ENCODE assay signal across 8 cellular contexts in genomic region chr17:44970136-44970737, GRCh38. TPM values are rescaled to one million over a fixed set of nuclear protein-coding genes. Genes with fewer than 3 reads are reported as not detected.
DNase-seq lines count a peak whose midpoint lies in the region; ATAC-seq and TF ChIP-seq lines count a peak whose summit lies in the region.

No MANE protein-coding gene starts in this region.

- H3K9me3 ChIP-seq in WERI-Rb-1 (ENCODE audit: severe bottlenecking), result peaks cover under 1% of the 10 kb centered on the region
- H3K9me3 ChIP-seq in parathyroid adenoma (ENCODE audit: control insufficient read depth, low read length), result no peaks in the 10 kb centered on the region

- H3K4me2 ChIP-seq in parathyroid adenoma (ENCODE audit: low read length), result peak overlapping the region; percentile 71

- TF ChIP-seq CTCF in WERI-Rb-1 (IDR thresholded peaks at IDR 0.05; ENCODE audit: low read depth, low read length) (no peak), fibroblast of pulmonary artery (IDR thresholded peaks at IDR 0.05; ENCODE audit: low read length, missing control alignments) (no peak), parathyroid adenoma (IDR thresholded peaks at IDR 0.05) (no peak)

- H3K4me3 ChIP-seq in WERI-Rb-1 (ENCODE audit: low read depth, low read length), result no peak overlapping the region
- peak overlapping the region; percentile 40 for H3K4me3 ChIP-seq in fibroblast of pulmonary artery (replicated peaks; ENCODE audit: low read depth, low read length)
- H3K4me3 ChIP-seq in parathyroid adenoma (ENCODE audit: low read depth, low read length), result no peak overlapping the region

- DNase-seq in activated naive CD4-positive, alpha-beta T cell treated with anti-CD3 and anti-CD28 coated beads, Interleukin-2, amount 50 U/mL, for 16 hours, result peak; percentile 25
- no peak for DNase-seq in activated naive CD4-positive, alpha-beta T cell treated with Interleukin-2 at 50 U/mL for 16 hours
- peak; percentile 25 for DNase-seq in WERI-Rb-1
- DNase-seq in fibroblast of pulmonary artery (ENCODE audit: low read depth), result no peak
- DNase-seq in ureter (ENCODE audit: low spot score), result no peak
- DNase-seq in dedifferentiated amniotic fluid mesenchymal stem cell (ENCODE audit: extremely low spot score), result no peak

- H3K27me3 ChIP-seq in WERI-Rb-1 (ENCODE audit: insufficient read depth, low read depth, severe bottlenecking) (no peaks in the 10 kb centered on the region), parathyroid adenoma (ENCODE audit: control insufficient read depth, insufficient read depth, low read length) (no peaks in the 10 kb centered on the region)

- no peaks in the 10 kb centered on the region for H3K36me3 ChIP-seq in WERI-Rb-1
- H3K36me3 ChIP-seq in parathyroid adenoma (ENCODE audit: control insufficient read depth, insufficient read depth, low read length), result no peaks in the 10 kb centered on the region

- H3K79me2 ChIP-seq in parathyroid adenoma, result no peaks in the 10 kb centered on the region

- ATAC-seq in GM18867 (IDR thresholded peaks at IDR 0.05; ENCODE audit: unreplicated experiment), result no peak

- no peak overlapping the region for H3K9ac ChIP-seq in parathyroid adenoma

- H2AFZ ChIP-seq in parathyroid adenoma, result peak overlapping the region; percentile 58

- no peaks in the 10 kb centered on the region for H3K4me1 ChIP-seq in parathyroid adenoma

- H3K27ac ChIP-seq in WERI-Rb-1 (no peak overlapping the region), parathyroid adenoma (no peak overlapping the region)

RNA-seq across cellular contexts. Expression of gene C1QL1, which starts 2.1 kb away (rescaled TPM):
- total RNA-seq in ureter, result 1.1 TPM

RNA-seq across cellular contexts. Expression of gene KIF18B, which starts 22.7 kb away (rescaled TPM):
- total RNA-seq in ureter, result 0.39 TPM

RNA-seq across cellular contexts. Expression of gene GFAP, which starts 54.9 kb away (rescaled TPM):
- total RNA-seq in ureter, result 0.81 TPM

Comparison
In these comparisons a context has a peak if more than half of its experiments do, and no peak if none do; other contexts are left out.
1. DNase-seq: peak in activated naive CD4-positive, alpha-beta T cell treated with anti-CD3 and anti-CD28 coated beads, Interleukin-2, amount 50 U/mL, for 16 hours (single experiment) and WERI-Rb-1 (single experiment); none in activated naive CD4-positive, alpha-beta T cell treated with Interleukin-2 at 50 U/mL for 16 hours (single experiment), fibroblast of pulmonary artery (single experiment), ureter (single experiment) and dedifferentiated amniotic fluid mesenchymal stem cell (single experiment).